Comparison of ENCODE assay signal across 8 cellular contexts in genomic region chr3:48186993-48187578, GRCh38. TPM values are rescaled to one million over a fixed set of nuclear protein-coding genes. Genes with fewer than 3 reads are reported as not detected.
DNase-seq lines count a peak whose midpoint lies in the region; ATAC-seq and TF ChIP-seq lines count a peak whose summit lies in the region.

No MANE protein-coding gene starts in this region.

- no peak for DNase-seq in AG09309 (ENCODE audit: low read depth)
- DNase-seq in cardiac fibroblast (ENCODE audit: low read depth in 2 of 2), result peak; percentile 17 to 32
- DNase-seq in medulla oblongata (ENCODE audit: extremely low spot score), result no peak
- DNase-seq in SW 1271 (lab: John Stamatoyannopoulos, UW), result no peak

- H3K9ac ChIP-seq in HUES64 (ENCODE audit: low read depth, low read length) (peak overlapping the region; percentile 93), muscle layer of colon (ENCODE audit: low read length) (no peak overlapping the region)

- H3K9me3 ChIP-seq in HUES64 (ENCODE audit: insufficient read depth, low read depth, low read length) (no peaks in the 10 kb centered on the region), muscle layer of colon (ENCODE audit: low read length) (no peaks in the 10 kb centered on the region)

- 4% methylated on average over 14 of the region's 14 CpGs for WGBS in HUES64

- ATAC-seq in GM18511 (IDR thresholded peaks at IDR 0.05; ENCODE audit: unreplicated experiment) (no peak), esophagus mucosa (no peak)

- TF ChIP-seq CTCF in AG09309 (IDR thresholded peaks at IDR 0.05; ENCODE audit: control insufficient read depth, insufficient read depth, low read depth, low read length, missing control alignments), result no peak
- no peak for TF ChIP-seq CTCF in cardiac fibroblast (IDR thresholded peaks at IDR 0.05; ENCODE audit: low read depth, low read length)

- H3K27ac ChIP-seq in HUES64 (ENCODE audit: low read depth, low read length) (no peak overlapping the region), muscle layer of colon (ENCODE audit: low read depth, low read length) (no peak overlapping the region)

- peak overlapping the region; percentile 62 for H3K4me3 ChIP-seq in AG09309 (ENCODE audit: control insufficient read depth, low read depth, low read length)
- peak overlapping the region; percentile 93 for H3K4me3 ChIP-seq in HUES64 (ENCODE audit: low read length)
- peak overlapping the region; percentile 81 to 84 for H3K4me3 ChIP-seq in cardiac fibroblast (replicated peaks in 1 of 2; ENCODE audit: low read depth in 2 of 2, low read length in 2 of 2)
- peak overlapping the region; percentile 76 to 88 for H3K4me3 ChIP-seq in muscle layer of colon (ENCODE audit: low read depth in 1 of 2, low read length in 2 of 2)

- H3K27me3 ChIP-seq in HUES64 (ENCODE audit: insufficient read depth, low read length), result no peaks in the 10 kb centered on the region
- no peaks in the 10 kb centered on the region for H3K27me3 ChIP-seq in muscle layer of colon (ENCODE audit: control insufficient read depth in 1 of 2, insufficient read depth in 2 of 2, low read length in 2 of 2)

- H3K4me1 ChIP-seq in HUES64 (ENCODE audit: insufficient read depth, low read length), result peaks cover 17% of the 10 kb centered on the region; the same call in 1 of the 2 replicates
- H3K4me1 ChIP-seq in muscle layer of colon (ENCODE audit: insufficient read depth, low read length), result peaks cover 17% of the 10 kb centered on the region

- H3K36me3 ChIP-seq in HUES64 (ENCODE audit: insufficient read depth, low read length), result peaks cover 45% of the 10 kb centered on the region
- no peaks in the 10 kb centered on the region for H3K36me3 ChIP-seq in muscle layer of colon (ENCODE audit: insufficient read depth, low read length)

RNA-seq across cellular contexts. Expression of gene CDC25A, which starts 1.1 kb away (rescaled TPM):
- 54.0 TPM for polyA plus RNA-seq in HUES64 (2013, experiment 1 of 2)
- 48.6 TPM for polyA plus RNA-seq in HUES64 (2013, experiment 2 of 2)
- 3.8 TPM for total RNA-seq in esophagus mucosa

RNA-seq across cellular contexts. Expression of gene CAMP, which starts 36.2 kb away (rescaled TPM):
- not detected for polyA plus RNA-seq in HUES64 (2013, experiment 1 of 2)
- not detected for polyA plus RNA-seq in HUES64 (2013, experiment 2 of 2)
- total RNA-seq in esophagus mucosa, result not detected

RNA-seq across cellular contexts. Expression of gene ZNF589, which starts 53.8 kb away (rescaled TPM):
- 61.7 TPM for polyA plus RNA-seq in HUES64 (2013, experiment 1 of 2)
- 56.6 TPM for polyA plus RNA-seq in HUES64 (2013, experiment 2 of 2)
- total RNA-seq in esophagus mucosa, result 6.9 TPM

Comparison
In these comparisons a context has a peak if more than half of its experiments do, and no peak if none do; other contexts are left out.
1. DNase-seq: peak in cardiac fibroblast (2 of 2); none in AG09309 (single experiment), medulla oblongata (single experiment) and SW 1271 (0 of 2).
2. Peak in every context shown above with its lines, with median percentiles within 50 percentile points of each other: H3K4me3 ChIP-seq.